ENCODE assay signal across 17 cellular contexts in genomic region chr3:186469525-186469924, GRCh38.
DNase-seq lines count a peak whose midpoint lies in the region; ATAC-seq and TF ChIP-seq lines count a peak whose summit lies in the region.
"Had no signal": no experiment of that assay in that cellular context is flagged by ENCODE, and none has a peak within 500 bp of the region (broad histone marks: within the 10 kb centered on the region; RNA-seq: fewer than 3 reads in every experiment).

No MANE protein-coding gene starts in this region.

- peaks cover 10% of the 10 kb centered on the region for H3K4me1 Mint-ChIP-seq in glutamatergic neuron (ENCODE audit: low read depth, unreplicated experiment)
- no peaks in the 10 kb centered on the region for H3K4me1 Mint-ChIP-seq in osteocyte (ENCODE audit: unreplicated experiment)
- H3K4me1 Mint-ChIP-seq: B cell, H9 had no signal

- H3K9me3 ChIP-seq in BLaER1: no peaks in the 10 kb centered on the region
- H3K9me3 ChIP-seq: Caco-2 had no signal

- H3K27ac Mint-ChIP-seq in glutamatergic neuron (ENCODE audit: unreplicated experiment) (peak overlapping the region; percentile 7), osteocyte (ENCODE audit: unreplicated experiment) (no peak overlapping the region)
- H3K27ac Mint-ChIP-seq: B cell; CD4-positive, alpha-beta T cell; H9; IgD-negative memory B cell had no signal

- TF ChIP-seq CTCF in VCaP (conservative IDR thresholded peaks at IDR 0.05): no peak
- TF ChIP-seq CTCF in glutamatergic neuron (IDR thresholded peaks at IDR 0.05; ENCODE audit: partially characterized antibody, unreplicated experiment): no peak
- TF ChIP-seq CTCF in osteocyte (IDR thresholded peaks at IDR 0.05): no peak

- no peak overlapping the region for H3K27ac ChIP-seq in BLaER1
- H3K27ac ChIP-seq in VCaP: peak overlapping the region; percentile 97; the same call in 1 of the 2 replicates
- H3K27ac ChIP-seq: C4-2B had no signal

- no peak overlapping the region for H3K4me3 Mint-ChIP-seq in glutamatergic neuron (ENCODE audit: unreplicated experiment)
- no peak overlapping the region for H3K4me3 Mint-ChIP-seq in osteocyte (ENCODE audit: unreplicated experiment)
- H3K4me3 Mint-ChIP-seq: B cell; CD4-positive, alpha-beta T cell; H9; IgD-negative memory B cell had no signal

- H3K4me2 ChIP-seq in BLaER1: peak overlapping the region; percentile 54

- no peak overlapping the region for H3K4me3 ChIP-seq in BLaER1

- H3K27me3 ChIP-seq in BLaER1: no peaks in the 10 kb centered on the region

- no peak for ATAC-seq in GM18858 (IDR thresholded peaks at IDR 0.05; ENCODE audit: unreplicated experiment)
- ATAC-seq: HepG2 had no signal

- H3K4me1 ChIP-seq in BLaER1: peaks cover 22% of the 10 kb centered on the region

- H3K9ac ChIP-seq in BLaER1: no peak overlapping the region

- no peaks in the 10 kb centered on the region for H3K27me3 Mint-ChIP-seq in glutamatergic neuron (ENCODE audit: unreplicated experiment)
- peaks cover 59% of the 10 kb centered on the region for H3K27me3 Mint-ChIP-seq in osteocyte (ENCODE audit: unreplicated experiment)
- H3K27me3 Mint-ChIP-seq: CD4-positive, alpha-beta T cell; IgD-negative memory B cell had no signal

- H3K9me3 Mint-ChIP-seq in glutamatergic neuron (ENCODE audit: unreplicated experiment): no peaks in the 10 kb centered on the region
- H3K9me3 Mint-ChIP-seq in osteocyte (ENCODE audit: unreplicated experiment): no peaks in the 10 kb centered on the region
- H3K9me3 Mint-ChIP-seq: CD4-positive, alpha-beta T cell; H9; IgD-negative memory B cell had no signal

- DNase-seq in glutamatergic neuron (no peak), osteocyte (ENCODE audit: extremely low spot score, unreplicated experiment) (peak; percentile 32), RKO (ENCODE audit: low spot score) (no peak), DMS53 treated with DMSO at 0.1 percent for 48 hours (lab: John Stamatoyannopoulos, UW; ENCODE audit: unreplicated experiment) (no peak)
- DNase-seq: 8988T; Caco-2; CD4-positive, alpha-beta T cell; DMS79; GDM1; H9 had no signal

- no peaks in the 10 kb centered on the region for H3K36me3 ChIP-seq in BLaER1

- H3K36me3 Mint-ChIP-seq in glutamatergic neuron (ENCODE audit: unreplicated experiment) (no peaks in the 10 kb centered on the region), osteocyte (ENCODE audit: unreplicated experiment) (no peaks in the 10 kb centered on the region)

- H4K20me1 ChIP-seq in BLaER1: no peaks in the 10 kb centered on the region
